ENCODE assay signal across 23 cellular contexts in the genomic region with DNA sequence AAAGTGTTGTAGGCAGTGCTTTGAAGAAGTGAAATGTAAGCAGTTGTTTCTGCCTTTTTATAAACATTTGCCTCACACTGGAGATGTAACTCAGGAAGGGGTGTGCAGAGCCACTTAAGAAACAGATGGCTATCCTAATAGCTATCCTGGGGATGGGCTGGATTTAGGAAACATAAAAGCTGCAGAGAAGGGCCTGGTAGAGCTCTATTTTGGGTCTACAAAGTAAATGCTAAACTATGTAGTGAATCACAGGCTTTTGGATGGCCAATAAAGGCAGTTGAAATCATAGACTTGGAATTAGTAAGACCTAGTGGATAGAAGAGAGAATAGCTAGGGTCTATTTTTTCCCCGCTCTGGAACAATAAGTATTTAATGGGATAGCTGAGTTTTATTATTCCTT.
DNase-seq lines count a peak whose midpoint lies in the region; ATAC-seq and TF ChIP-seq lines count a peak whose summit lies in the region.
"Had no signal": no experiment of that assay in that cellular context is flagged by ENCODE, and none has a peak within 500 bp of the region (broad histone marks: within the 10 kb centered on the region; RNA-seq: fewer than 3 reads in every experiment).

No MANE protein-coding gene starts in this region.

- TF ChIP-seq CTCF in BJ (IDR thresholded peaks at IDR 0.05; ENCODE audit: insufficient read depth, low read depth, low read length) = peak; percentile 29; the same call in 1 of the 2 replicates
- TF ChIP-seq CTCF in fibroblast of lung (conservative IDR thresholded peaks at IDR 0.05 in 1 of 2, IDR thresholded peaks at IDR 0.05 in 1 of 2; ENCODE audit: low read depth in 1 of 2, low read length in 2 of 2) = no peak
- no peak for TF ChIP-seq CTCF in adrenal gland (IDR thresholded peaks at IDR 0.05)

- POLR2A ChIA-PET in BJ (lab: Charles Lee) = interaction anchor here (0.6 kb wide), 1 partner anchor 364 kb away, joined by 4 read pairs; no protein-coding TSS in a partner anchor

- H3K27ac ChIP-seq in fibroblast of lung (ENCODE audit: insufficient read depth, low read length) (no peak overlapping the region), adrenal gland (no peak overlapping the region)
- H3K27ac ChIP-seq: BLaER1, lower lobe of right lung, pancreas, Peyer's patch, SK-N-MC, spleen had no signal

- H3K9me3 ChIP-seq in fibroblast of lung (ENCODE audit: control insufficient read depth, insufficient read depth, low read depth, low read length) (no peaks in the 10 kb centered on the region), adrenal gland (replicated peaks in 1 of 3) (no peaks in the 10 kb centered on the region)
- H3K9me3 ChIP-seq: lower lobe of right lung, pancreas, Peyer's patch had no signal

- intact Hi-C loops in sciatic nerve (cut with DNase I) (no loop called here), adrenal gland (cut with DNase I) (no loop called here)

- peak; percentile 51 for ATAC-seq in sciatic nerve
- ATAC-seq in GM21515 (IDR thresholded peaks at IDR 0.05; ENCODE audit: unreplicated experiment) = no peak
- ATAC-seq: activated T-helper 17 cell treated with anti-CD3 and anti-CD28 coated beads, Interleukin-2, amount 50 U/mL, for 72 hours; lower lobe of right lung had no signal

- no peak overlapping the region for H3K4me3 ChIP-seq in BJ (ENCODE audit: low read depth, low read length)
- H3K4me3 ChIP-seq in fibroblast of lung (replicated peaks in 1 of 4; ENCODE audit: control extremely low read depth in 1 of 4, insufficient read depth in 1 of 4, low read depth in 3 of 4, low read length in 4 of 4) = no peak overlapping the region
- no peak overlapping the region for H3K4me3 ChIP-seq in adrenal gland
- H3K4me3 ChIP-seq: BLaER1, lower lobe of right lung, pancreas, Peyer's patch, SK-N-MC, spleen had no signal

- no peak for TF ChIP-seq POLR2A in adrenal gland (IDR thresholded peaks at IDR 0.05)

- no peak overlapping the region for H2AFZ ChIP-seq in fibroblast of lung (ENCODE audit: low read length)

- H3K27me3 ChIP-seq in BJ (ENCODE audit: control insufficient read depth, insufficient read depth, low read length) (no peaks in the 10 kb centered on the region), fibroblast of lung (ENCODE audit: control insufficient read depth, insufficient read depth, low read length) (no peaks in the 10 kb centered on the region), adrenal gland (no peaks in the 10 kb centered on the region)
- H3K27me3 ChIP-seq: BLaER1, pancreas, Peyer's patch, spleen had no signal

- WGBS in adrenal gland, 4 donors = 97 to 100% (median 98%) methylated on average over 1 of the region's 1 CpG

- no peak overlapping the region for H3K9ac ChIP-seq in fibroblast of lung (ENCODE audit: insufficient read depth, low read length)
- H3K9ac ChIP-seq: BLaER1 had no signal

- H3K4me2 ChIP-seq in fibroblast of lung (ENCODE audit: extremely low read depth, insufficient read depth, low read length) = no peak overlapping the region
- H3K4me2 ChIP-seq: BLaER1 had no signal

- H4K20me1 ChIP-seq in fibroblast of lung (ENCODE audit: control insufficient read depth, extremely low read depth, insufficient read depth, low read length) = no peaks in the 10 kb centered on the region
- H4K20me1 ChIP-seq: BLaER1 had no signal

- H3K36me3 ChIP-seq in BJ (ENCODE audit: control insufficient read depth, insufficient read depth, low read length) (no peaks in the 10 kb centered on the region), fibroblast of lung (ENCODE audit: control insufficient read depth, insufficient read depth, low read length) (no peaks in the 10 kb centered on the region), adrenal gland (replicated peaks in 1 of 2) (no peaks in the 10 kb centered on the region)
- H3K36me3 ChIP-seq: BLaER1, lower lobe of right lung, pancreas, Peyer's patch, spleen had no signal

- H3K4me1 ChIP-seq in fibroblast of lung (ENCODE audit: control insufficient read depth, extremely low read depth, insufficient read depth, low read length) (no peaks in the 10 kb centered on the region), adrenal gland (replicated peaks in 1 of 2) (no peaks in the 10 kb centered on the region)
- H3K4me1 ChIP-seq: BLaER1, lower lobe of right lung, pancreas, Peyer's patch, spleen had no signal

- DNase-seq in BJ (ENCODE audit: low read depth) (peak; percentile 77), LHCN-M2 (ENCODE audit: low read depth) (peak; percentile 82), fibroblast of lung (ENCODE audit: low read depth in 2 of 2) (peak; percentile 44 to 67), sciatic nerve (ENCODE audit: low spot score) (no peak), NOMO-1 treated with dmso at 0.1 percent for 144 hours (lab: John Stamatoyannopoulos, UW; ENCODE audit: unreplicated experiment) (no peak), adrenal gland (no peak), LoVo (ENCODE audit: low spot score) (no peak)
- DNase-seq: activated CD4-positive, CD25-positive, alpha-beta regulatory T cell treated with anti-CD3 and anti-CD28 coated beads, Interleukin-2, amount 50 U/mL, for 72 hours; activated naive CD8-positive, alpha-beta T cell treated with anti-CD3 and anti-CD28 coated beads, Interleukin-2, amount 10 ng/mL, durations not matched to agents 7 days and 5 days; Calu3; GDM1; islet precursor cell; lower lobe of right lung; naive B cell; NCI-H2029; pancreas; Peyer's patch; spleen; T-helper 9 cell had no signal

- CTCF ChIA-PET in BJ (lab: Yijun Ruan, JAX) = interaction anchor here (1.1 to 1.5 kb wide), 5 partner anchors 10 to 36 kb away, joined by 3 to 5 read pairs (median 4); no protein-coding TSS in a partner anchor

- no peaks in the 10 kb centered on the region for H3K79me2 ChIP-seq in fibroblast of lung (ENCODE audit: control insufficient read depth, insufficient read depth, low read length)

Comparison
In these comparisons a context has a peak if more than half of its experiments do, and no peak if none do; other contexts are left out.
1. DNase-seq: peak in BJ (single experiment), LHCN-M2 (single experiment) and fibroblast of lung (2 of 2); none in sciatic nerve (single experiment), NOMO-1 treated with dmso at 0.1 percent for 144 hours (single experiment), adrenal gland (0 of 7) and LoVo (single experiment).